15 cellular contexts compared by ENCODE assay signal in the genomic region with DNA sequence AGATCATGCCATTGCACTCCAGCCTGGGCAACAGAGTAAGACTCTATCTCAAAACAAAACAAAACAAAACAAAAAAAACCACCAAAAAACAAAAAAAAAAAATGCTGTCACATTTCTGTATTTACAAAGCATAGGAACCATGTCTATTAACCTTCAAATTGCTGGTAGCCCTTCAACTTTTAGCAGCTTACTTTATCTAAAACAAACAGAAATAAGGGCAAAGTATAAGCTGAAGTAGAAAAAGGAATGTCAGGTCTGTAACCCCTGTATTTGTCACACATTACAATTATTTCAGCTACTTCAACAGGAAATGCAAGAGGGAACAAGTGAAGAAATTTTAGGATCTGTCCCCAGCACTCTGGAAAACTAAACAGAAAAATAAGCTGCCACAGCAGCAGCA.
"Had no signal": no experiment of that assay in that cellular context is flagged by ENCODE, and none has a peak within 500 bp of the region (broad histone marks: within the 10 kb centered on the region; RNA-seq: fewer than 3 reads in every experiment).

No MANE protein-coding gene starts in this region.

- H3K4me3 Mint-ChIP-seq: activated naive CD8-positive, alpha-beta T cell; nephron; stimulated activated naive CD8-positive, alpha-beta T cell treated with anti-CD3 and anti-CD28 coated beads, Interleukin-15, Interleukin-2, amounts not matched to agents 100 ng/mL and 50 ng/mL, for 24 hours; type B pancreatic cell had no signal

- H3K27ac Mint-ChIP-seq: nephron, type B pancreatic cell had no signal

- FAIRE-seq: small intestine had no signal

- H3K27ac ChIP-seq: SK-N-MC had no signal

- H3K4me3 ChIP-seq: SK-N-MC had no signal

- ATAC-seq: right cardiac atrium had no signal

- H3K27me3 Mint-ChIP-seq: activated naive CD8-positive, alpha-beta T cell; stimulated activated naive CD8-positive, alpha-beta T cell treated with anti-CD3 and anti-CD28 coated beads, Interleukin-15, Interleukin-2, amounts not matched to agents 100 ng/mL and 50 ng/mL, for 24 hours; type B pancreatic cell had no signal

- DNase-seq: activated CD4-positive, CD25-positive, alpha-beta regulatory T cell; activated effector memory CD4-positive, alpha-beta T cell treated with anti-CD3 and anti-CD28 coated beads, Interleukin-2, amount 50 U/mL, for 16 hours; effector memory CD4-positive, alpha-beta T cell; foreskin fibroblast; mesendoderm; nucleus accumbens; right cardiac atrium; small intestine; stimulated activated CD4-positive, alpha-beta T cell treated with anti-CD3 and anti-CD28 coated beads, Interleukin-4, amount 100 ng/mL, for 4 hours; stimulated activated CD8-positive, alpha-beta memory T cell treated with anti-CD3 and anti-CD28 coated beads, Interleukin-4, amount 100 ng/mL, for 48 hours had no signal

- H3K9me3 Mint-ChIP-seq: nephron; stimulated activated naive CD8-positive, alpha-beta T cell treated with anti-CD3 and anti-CD28 coated beads, Interleukin-15, Interleukin-2, amounts not matched to agents 100 ng/mL and 50 ng/mL, for 24 hours; type B pancreatic cell had no signal
